ENCODE assay signal across 36 cellular contexts in the genomic region with DNA sequence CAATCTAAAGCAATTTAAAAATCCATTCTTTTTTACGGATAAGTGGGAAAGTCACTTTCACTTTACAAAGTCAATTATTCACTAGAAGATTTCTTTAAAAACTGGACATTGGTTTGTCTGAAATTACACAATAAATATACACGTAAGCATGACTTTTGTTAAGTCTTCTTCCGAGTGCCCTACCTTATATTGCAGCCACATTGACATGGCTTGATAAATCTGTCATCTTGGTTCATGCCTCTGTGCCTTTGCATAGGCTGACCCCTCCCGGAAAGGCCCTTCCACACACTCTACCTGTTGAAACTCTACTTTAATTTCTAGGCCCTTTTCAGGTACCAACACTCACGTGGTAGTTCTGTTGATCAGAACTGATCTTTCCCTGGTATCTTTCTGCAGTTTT.
"Had no signal": no experiment of that assay in that cellular context is flagged by ENCODE, and none has a peak within 500 bp of the region (broad histone marks: within the 10 kb centered on the region; RNA-seq: fewer than 3 reads in every experiment).

No MANE protein-coding gene starts in this region.

- H3K4me3 ChIP-seq: ascending aorta, cardiac muscle cell had no signal

- H3K4me1 Mint-ChIP-seq: activated B cell treated with CpG ODN at 0.5 μM for 24 hours; activated CD4-positive, alpha-beta T cell treated with anti-CD3 and anti-CD28 coated beads, Interleukin-2, amount 10 ng/mL, durations not matched to agents 24 days and 14 days; activated naive CD4-positive, alpha-beta T cell treated with anti-CD3 and anti-CD28 coated beads, Interleukin-2, amount 50 U/mL, for 24 hours; activated naive CD8-positive, alpha-beta T cell treated with anti-CD3 and anti-CD28 coated beads, Interleukin-2, amount 10 ng/mL, durations not matched to agents 7 days and 5 days; activated naive CD8-positive, alpha-beta T cell treated with anti-CD3 and anti-CD28 coated beads, Interleukin-2, amount 50 U/mL, for 24 hours; activated T-helper 17 cell treated with anti-CD3 and anti-CD28 coated beads, Interleukin-2, amount 50 U/mL, for 72 hours; central memory CD8-positive, alpha-beta T cell had no signal

- DNase-seq: activated B cell treated with CpG ODN at 0.5 μM for 24 hours; activated CD4-positive, alpha-beta memory T cell treated with anti-CD3 and anti-CD28 coated beads for 36 hours; activated CD4-positive, alpha-beta T cell treated with anti-CD3 and anti-CD28 coated beads for 4 hours; activated CD4-positive, alpha-beta T cell treated with anti-CD3 and anti-CD28 coated beads, Interleukin-2, amount 10 ng/mL, durations not matched to agents 24 days and 14 days; activated CD4-positive, alpha-beta T cell treated with anti-CD3 and anti-CD28 coated beads, Interleukin-2, amount 50 U/mL, for 1 hour; activated CD4-positive, alpha-beta T cell treated with anti-CD3 and anti-CD28 coated beads, Interleukin-2, amount 50 U/mL, for 4 hours; activated CD4-positive, CD25-positive, alpha-beta regulatory T cell treated with anti-CD3 and anti-CD28 coated beads, Interleukin-2, amount 50 U/mL, for 72 hours; activated CD8-positive, alpha-beta memory T cell treated with anti-CD3 and anti-CD28 coated beads, Interleukin-2, amount 50 U/mL, for 4 hours; activated CD8-positive, alpha-beta T cell treated with anti-CD3 and anti-CD28 coated beads for 36 hours; activated effector memory CD4-positive, alpha-beta T cell treated with anti-CD3 and anti-CD28 coated beads, Interleukin-2, amount 50 U/mL, for 16 hours; activated gamma-delta T cell treated with Interleukin-2 at 50 U/mL for 16 hours; activated naive CD4-positive, alpha-beta T cell; activated naive CD4-positive, alpha-beta T cell treated with anti-CD3 and anti-CD28 coated beads for 36 hours; activated naive CD8-positive, alpha-beta T cell treated with anti-CD3 and anti-CD28 coated beads, Interleukin-2, amount 10 ng/mL, durations not matched to agents 7 days and 5 days; activated naive CD8-positive, alpha-beta T cell treated with anti-CD3 and anti-CD28 coated beads, Interleukin-2, amount 50 U/mL, for 24 hours; activated T-cell treated with anti-CD3 and anti-CD28 coated beads for 4 hours; activated T-cell treated with anti-CD3 and anti-CD28 coated beads, Interleukin-2, amount 50 U/mL, for 1 hour; activated T-cell treated with anti-CD3 and anti-CD28 coated beads, Interleukin-2, amount 50 U/mL, for 4 hours; activated T-cell treated with anti-CD3 and anti-CD28 coated beads, Interleukin-2, amount 50 U/mL, for 72 hours; amygdala; anterior cingulate cortex; cerebellar nuclear complex; T-helper 2 cell; T-helper 9 cell had no signal

- H3K27ac ChIP-seq: ascending aorta, cardiac muscle cell had no signal

- H3K36me3 ChIP-seq: ascending aorta, cardiac muscle cell had no signal

- H3K9me3 Mint-ChIP-seq: activated B cell treated with CpG ODN at 0.5 μM for 24 hours; activated CD4-positive, alpha-beta memory T cell treated with anti-CD3 and anti-CD28 coated beads for 36 hours; activated CD4-positive, alpha-beta T cell treated with anti-CD3 and anti-CD28 coated beads, Interleukin-2, amount 10 ng/mL, durations not matched to agents 24 days and 14 days; activated CD8-positive, alpha-beta T cell treated with anti-CD3 and anti-CD28 coated beads for 36 hours; activated naive CD4-positive, alpha-beta T cell treated with anti-CD3 and anti-CD28 coated beads for 36 hours; activated naive CD4-positive, alpha-beta T cell treated with anti-CD3 and anti-CD28 coated beads, Interleukin-2, amount 50 U/mL, for 24 hours; activated naive CD8-positive, alpha-beta T cell treated with anti-CD3 and anti-CD28 coated beads, Interleukin-2, amount 10 ng/mL, durations not matched to agents 7 days and 5 days; activated naive CD8-positive, alpha-beta T cell treated with anti-CD3 and anti-CD28 coated beads, Interleukin-2, amount 50 U/mL, for 24 hours; activated T-cell treated with anti-CD3 and anti-CD28 coated beads, Interleukin-2, amount 50 U/mL, for 4 hours; activated T-cell treated with anti-CD3 and anti-CD28 coated beads, Interleukin-2, amount 50 U/mL, for 72 hours; activated T-helper 1 cell treated with anti-CD3 and anti-CD28 coated beads, Interleukin-12 subunit alpha, Interleukin-12 subunit beta, Interleukin-2, Interleukin-4 antibody, amounts not matched to agents 30 ng/mL and 10 ng/mL and 1 ng/mL, durations not matched to agents 14 hours and 24 hours and 36 hours; activated T-helper 17 cell treated with anti-CD3 and anti-CD28 coated beads, Interleukin-2, amount 50 U/mL, for 72 hours; brain; central memory CD8-positive, alpha-beta T cell; T-helper 1 cell treated with Interleukin-12 subunit alpha and Interleukin-12 subunit beta and Interleukin-4 antibody, amounts not matched to agents 30 μg/mL and 1 μg/mL, for 36 hours; T-helper 2 cell treated with Interferon-gamma antibody and Interleukin-4, amounts not matched to agents 5 μg/mL and 100 μg/mL, for 36 hours had no signal

- H3K4me3 Mint-ChIP-seq: activated B cell treated with CpG ODN at 0.5 μM for 24 hours; activated CD4-positive, alpha-beta memory T cell treated with anti-CD3 and anti-CD28 coated beads for 36 hours; activated CD4-positive, alpha-beta T cell treated with anti-CD3 and anti-CD28 coated beads, Interleukin-2, amount 10 ng/mL, durations not matched to agents 24 days and 14 days; activated CD8-positive, alpha-beta T cell treated with anti-CD3 and anti-CD28 coated beads for 36 hours; activated naive CD4-positive, alpha-beta T cell treated with anti-CD3 and anti-CD28 coated beads for 36 hours; activated naive CD4-positive, alpha-beta T cell treated with anti-CD3 and anti-CD28 coated beads, Interleukin-2, amount 50 U/mL, for 24 hours; activated naive CD8-positive, alpha-beta T cell; activated naive CD8-positive, alpha-beta T cell treated with anti-CD3 and anti-CD28 coated beads, Interleukin-2, amount 10 ng/mL, durations not matched to agents 7 days and 5 days; activated naive CD8-positive, alpha-beta T cell treated with anti-CD3 and anti-CD28 coated beads, Interleukin-2, amount 50 U/mL, for 24 hours; activated T-cell treated with anti-CD3 and anti-CD28 coated beads, Interleukin-2, amount 50 U/mL, for 4 hours; activated T-cell treated with anti-CD3 and anti-CD28 coated beads, Interleukin-2, amount 50 U/mL, for 72 hours; activated T-helper 1 cell treated with anti-CD3 and anti-CD28 coated beads, Interleukin-12 subunit alpha, Interleukin-12 subunit beta, Interleukin-2, Interleukin-4 antibody, amounts not matched to agents 30 ng/mL and 10 ng/mL and 1 ng/mL, durations not matched to agents 14 hours and 24 hours and 36 hours; activated T-helper 17 cell treated with anti-CD3 and anti-CD28 coated beads, Interleukin-2, amount 50 U/mL, for 72 hours; brain; central memory CD8-positive, alpha-beta T cell; T-helper 1 cell treated with Interleukin-12 subunit alpha and Interleukin-12 subunit beta and Interleukin-4 antibody, amounts not matched to agents 30 μg/mL and 1 μg/mL, for 36 hours; T-helper 2 cell treated with Interferon-gamma antibody and Interleukin-4, amounts not matched to agents 5 μg/mL and 100 μg/mL, for 36 hours had no signal

- H3K27me3 ChIP-seq: ascending aorta, cardiac muscle cell had no signal

- H3K27ac Mint-ChIP-seq: activated B cell treated with CpG ODN at 0.5 μM for 24 hours; activated CD4-positive, alpha-beta memory T cell treated with anti-CD3 and anti-CD28 coated beads for 36 hours; activated CD4-positive, alpha-beta T cell treated with anti-CD3 and anti-CD28 coated beads, Interleukin-2, amount 10 ng/mL, durations not matched to agents 24 days and 14 days; activated CD8-positive, alpha-beta T cell treated with anti-CD3 and anti-CD28 coated beads for 36 hours; activated naive CD4-positive, alpha-beta T cell treated with anti-CD3 and anti-CD28 coated beads for 36 hours; activated naive CD4-positive, alpha-beta T cell treated with anti-CD3 and anti-CD28 coated beads, Interleukin-2, amount 50 U/mL, for 24 hours; activated naive CD8-positive, alpha-beta T cell; activated naive CD8-positive, alpha-beta T cell treated with anti-CD3 and anti-CD28 coated beads, Interleukin-2, amount 10 ng/mL, durations not matched to agents 7 days and 5 days; activated naive CD8-positive, alpha-beta T cell treated with anti-CD3 and anti-CD28 coated beads, Interleukin-2, amount 50 U/mL, for 24 hours; activated T-cell treated with anti-CD3 and anti-CD28 coated beads, Interleukin-2, amount 50 U/mL, for 72 hours; activated T-helper 1 cell treated with anti-CD3 and anti-CD28 coated beads, Interleukin-12 subunit alpha, Interleukin-12 subunit beta, Interleukin-2, Interleukin-4 antibody, amounts not matched to agents 30 ng/mL and 10 ng/mL and 1 ng/mL, durations not matched to agents 14 hours and 24 hours and 36 hours; activated T-helper 17 cell treated with anti-CD3 and anti-CD28 coated beads, Interleukin-2, amount 50 U/mL, for 72 hours; brain; T-helper 1 cell treated with Interleukin-12 subunit alpha and Interleukin-12 subunit beta and Interleukin-4 antibody, amounts not matched to agents 30 μg/mL and 1 μg/mL, for 36 hours; T-helper 2 cell treated with Interferon-gamma antibody and Interleukin-4, amounts not matched to agents 5 μg/mL and 100 μg/mL, for 36 hours had no signal

- FAIRE-seq: bronchial epithelial cell, TTC549 had no signal

- H3K36me3 Mint-ChIP-seq: activated CD4-positive, alpha-beta memory T cell treated with anti-CD3 and anti-CD28 coated beads for 36 hours; activated naive CD4-positive, alpha-beta T cell treated with anti-CD3 and anti-CD28 coated beads, Interleukin-2, amount 50 U/mL, for 24 hours; activated naive CD8-positive, alpha-beta T cell; activated naive CD8-positive, alpha-beta T cell treated with anti-CD3 and anti-CD28 coated beads, Interleukin-2, amount 10 ng/mL, durations not matched to agents 7 days and 5 days; brain had no signal

- H3K9me3 ChIP-seq: ascending aorta had no signal

- ATAC-seq: activated CD8-positive, alpha-beta T cell treated with anti-CD3 and anti-CD28 coated beads for 36 hours; activated naive CD8-positive, alpha-beta T cell treated with anti-CD3 and anti-CD28 coated beads, Interleukin-2, amount 50 U/mL, for 24 hours; activated T-cell treated with anti-CD3 and anti-CD28 coated beads, Interleukin-2, amount 50 U/mL, for 4 hours; activated T-cell treated with anti-CD3 and anti-CD28 coated beads, Interleukin-2, amount 50 U/mL, for 72 hours; activated T-helper 17 cell treated with anti-CD3 and anti-CD28 coated beads, Interleukin-2, amount 50 U/mL, for 72 hours had no signal
